1 cellular context compared by ENCODE assay signal in the genomic region with DNA sequence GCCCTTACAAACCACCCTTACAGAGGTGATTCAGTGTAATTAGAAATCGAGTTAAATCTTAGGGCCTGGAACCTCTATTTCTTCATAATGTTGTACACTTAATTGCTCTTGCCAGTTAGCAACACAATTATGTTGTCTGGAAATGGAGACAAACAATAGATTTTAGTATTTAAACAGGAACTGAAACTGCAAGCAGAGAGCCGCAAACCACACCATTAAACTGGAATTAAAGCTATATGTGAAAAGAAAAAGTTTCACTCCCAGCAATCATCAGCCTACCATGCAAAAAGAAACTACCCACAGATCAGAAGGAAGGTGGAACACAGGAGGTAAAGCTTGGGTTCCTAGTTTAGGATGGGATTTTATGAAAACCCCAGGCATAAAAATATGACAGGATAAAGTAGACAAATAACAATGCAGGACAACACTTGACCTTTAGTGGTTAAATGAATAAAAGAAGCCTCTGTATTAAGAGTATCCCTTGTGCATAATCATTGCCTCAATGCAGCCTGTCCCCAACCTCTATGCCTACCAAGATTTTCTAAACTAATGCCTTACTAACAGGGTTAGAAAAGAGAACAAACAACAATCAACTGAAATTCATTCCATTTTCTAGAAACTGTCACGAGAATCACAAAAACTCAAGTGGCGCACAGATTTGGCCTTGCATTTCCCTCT.
TF ChIP-seq lines count a peak whose summit lies in the region.

No MANE protein-coding gene starts in this region.

TF ChIP-seq in GM12878, 131 proteins besides CTCF, POLR2A, EP300 and RAD21 (continued from another document):
- TF ChIP-seq, protein P1, sequence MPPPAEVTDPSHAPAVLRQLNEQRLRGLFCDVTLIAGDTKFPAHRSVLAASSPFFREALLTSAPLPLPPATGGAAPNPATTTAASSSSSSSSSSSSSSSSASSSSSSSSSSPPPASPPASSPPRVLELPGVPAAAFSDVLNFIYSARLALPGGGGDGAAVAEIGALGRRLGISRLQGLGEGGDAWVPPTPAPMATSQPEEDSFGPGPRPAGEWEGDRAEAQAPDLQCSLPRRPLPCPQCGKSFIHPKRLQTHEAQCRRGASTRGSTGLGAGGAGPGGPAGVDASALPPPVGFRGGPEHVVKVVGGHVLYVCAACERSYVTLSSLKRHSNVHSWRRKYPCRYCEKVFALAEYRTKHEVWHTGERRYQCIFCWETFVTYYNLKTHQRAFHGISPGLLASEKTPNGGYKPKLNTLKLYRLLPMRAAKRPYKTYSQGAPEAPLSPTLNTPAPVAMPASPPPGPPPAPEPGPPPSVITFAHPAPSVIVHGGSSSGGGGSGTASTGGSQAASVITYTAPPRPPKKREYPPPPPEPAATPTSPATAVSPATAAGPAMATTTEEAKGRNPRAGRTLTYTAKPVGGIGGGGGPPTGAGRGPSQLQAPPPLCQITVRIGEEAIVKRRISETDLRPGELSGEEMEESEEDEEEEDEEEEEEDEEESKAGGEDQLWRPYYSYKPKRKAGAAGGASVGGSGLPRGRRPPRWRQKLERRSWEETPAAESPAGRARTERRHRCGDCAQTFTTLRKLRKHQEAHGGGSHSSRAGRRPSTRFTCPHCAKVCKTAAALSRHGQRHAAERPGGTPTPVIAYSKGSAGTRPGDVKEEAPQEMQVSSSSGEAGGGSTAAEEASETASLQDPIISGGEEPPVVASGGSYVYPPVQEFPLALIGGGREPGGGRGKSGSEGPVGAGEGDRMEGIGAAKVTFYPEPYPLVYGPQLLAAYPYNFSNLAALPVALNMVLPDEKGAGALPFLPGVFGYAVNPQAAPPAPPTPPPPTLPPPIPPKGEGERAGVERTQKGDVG (CRISPR knock-in tag; IDR thresholded peaks at IDR 0.05), result no peak
- TF ChIP-seq KLF5 (IDR thresholded peaks at IDR 0.05; ENCODE audit: partially characterized antibody) (no peak), SRF (IDR thresholded peaks at IDR 0.05; ENCODE audit: low read depth in 2 of 2, low read length in 2 of 2) (no peak), EGR1 (IDR thresholded peaks at IDR 0.05; ENCODE audit: borderline replicate concordance in 1 of 2, low read depth in 2 of 2, low read length in 2 of 2) (no peak), RCOR1 (conservative IDR thresholded peaks at IDR 0.05; ENCODE audit: low read depth, low read length) (0 out of 2 replicates have a peak, but pooled peaks have one; percentile 73)
- TF ChIP-seq, protein P2, sequence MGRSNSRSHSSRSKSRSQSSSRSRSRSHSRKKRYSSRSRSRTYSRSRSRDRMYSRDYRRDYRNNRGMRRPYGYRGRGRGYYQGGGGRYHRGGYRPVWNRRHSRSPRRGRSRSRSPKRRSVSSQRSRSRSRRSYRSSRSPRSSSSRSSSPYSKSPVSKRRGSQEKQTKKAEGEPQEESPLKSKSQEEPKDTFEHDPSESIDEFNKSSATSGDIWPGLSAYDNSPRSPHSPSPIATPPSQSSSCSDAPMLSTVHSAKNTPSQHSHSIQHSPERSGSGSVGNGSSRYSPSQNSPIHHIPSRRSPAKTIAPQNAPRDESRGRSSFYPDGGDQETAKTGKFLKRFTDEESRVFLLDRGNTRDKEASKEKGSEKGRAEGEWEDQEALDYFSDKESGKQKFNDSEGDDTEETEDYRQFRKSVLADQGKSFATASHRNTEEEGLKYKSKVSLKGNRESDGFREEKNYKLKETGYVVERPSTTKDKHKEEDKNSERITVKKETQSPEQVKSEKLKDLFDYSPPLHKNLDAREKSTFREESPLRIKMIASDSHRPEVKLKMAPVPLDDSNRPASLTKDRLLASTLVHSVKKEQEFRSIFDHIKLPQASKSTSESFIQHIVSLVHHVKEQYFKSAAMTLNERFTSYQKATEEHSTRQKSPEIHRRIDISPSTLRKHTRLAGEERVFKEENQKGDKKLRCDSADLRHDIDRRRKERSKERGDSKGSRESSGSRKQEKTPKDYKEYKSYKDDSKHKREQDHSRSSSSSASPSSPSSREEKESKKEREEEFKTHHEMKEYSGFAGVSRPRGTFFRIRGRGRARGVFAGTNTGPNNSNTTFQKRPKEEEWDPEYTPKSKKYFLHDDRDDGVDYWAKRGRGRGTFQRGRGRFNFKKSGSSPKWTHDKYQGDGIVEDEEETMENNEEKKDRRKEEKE (IDR thresholded peaks at IDR 0.05), result no peak
